ENCODE assay signal across 23 cellular contexts in the genomic region with DNA sequence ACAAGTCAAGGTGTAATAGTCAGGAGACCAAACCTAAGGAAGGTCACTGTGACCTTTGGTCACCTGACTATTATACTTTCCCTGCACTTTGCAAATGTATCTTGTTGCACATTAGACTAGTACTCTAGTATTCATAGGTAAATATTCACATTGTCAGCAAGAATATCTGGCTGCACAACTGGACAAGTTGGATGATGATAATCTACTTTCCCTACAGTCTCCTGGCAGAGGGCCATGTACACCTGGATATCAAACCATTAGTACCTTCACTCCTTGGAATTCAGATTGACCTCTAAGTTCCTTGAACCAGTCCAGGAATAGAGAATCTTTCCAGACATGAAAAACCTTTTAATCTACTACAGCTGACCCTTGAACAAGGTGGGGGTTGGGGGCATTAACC.
"Had no signal": no experiment of that assay in that cellular context is flagged by ENCODE, and none has a peak within 500 bp of the region (broad histone marks: within the 10 kb centered on the region; RNA-seq: fewer than 3 reads in every experiment).

No MANE protein-coding gene starts in this region.

- H3K4me2 ChIP-seq: hepatocyte had no signal

- FAIRE-seq: colon, endothelial cell of umbilical vein, frontal cortex, kidney had no signal

- H3K27ac ChIP-seq: coronary artery, dorsolateral prefrontal cortex, esophagus muscularis mucosa, foreskin keratinocyte, gastroesophageal sphincter, heart left ventricle, hepatocyte, left lung, lower lobe of right lung had no signal

- H2AFZ ChIP-seq: hepatocyte had no signal

- ATAC-seq: foreskin keratinocyte, gastroesophageal sphincter, heart left ventricle, left cardiac atrium, left lung, left ventricle myocardium superior, lower lobe of right lung had no signal

- H3K36me3 ChIP-seq: esophagus muscularis mucosa, gastroesophageal sphincter, heart left ventricle, left lung, lower lobe of right lung had no signal

- H3K27me3 ChIP-seq: dorsolateral prefrontal cortex, esophagus muscularis mucosa, foreskin keratinocyte, gastroesophageal sphincter, heart left ventricle, hepatocyte, left lung had no signal

- H3K79me2 ChIP-seq: hepatocyte had no signal

- H3K4me3 ChIP-seq: coronary artery, dorsolateral prefrontal cortex, esophagus muscularis mucosa, gastroesophageal sphincter, heart left ventricle, hepatocyte, left lung, lower lobe of right lung, mucosa of descending colon had no signal

- H3K9me3 ChIP-seq: esophagus muscularis mucosa, gastroesophageal sphincter, left lung, lower lobe of right lung, mucosa of descending colon had no signal

- H3K4me1 ChIP-seq: foreskin keratinocyte, heart left ventricle, left lung, lower lobe of right lung had no signal

- DNase-seq: dermis blood vessel endothelial cell; dorsolateral prefrontal cortex; effector CD4-positive, alpha-beta T cell; effector memory CD4-positive, alpha-beta T cell; foreskin keratinocyte; heart left ventricle; hypothalamus; immature natural killer cell; islet precursor cell; kidney; left cardiac atrium; left lung; left ventricle myocardium superior; lower lobe of right lung; mesenchymal stem cell; mucosa of descending colon had no signal
